11 cellular contexts compared by ENCODE assay signal in the genomic region with DNA sequence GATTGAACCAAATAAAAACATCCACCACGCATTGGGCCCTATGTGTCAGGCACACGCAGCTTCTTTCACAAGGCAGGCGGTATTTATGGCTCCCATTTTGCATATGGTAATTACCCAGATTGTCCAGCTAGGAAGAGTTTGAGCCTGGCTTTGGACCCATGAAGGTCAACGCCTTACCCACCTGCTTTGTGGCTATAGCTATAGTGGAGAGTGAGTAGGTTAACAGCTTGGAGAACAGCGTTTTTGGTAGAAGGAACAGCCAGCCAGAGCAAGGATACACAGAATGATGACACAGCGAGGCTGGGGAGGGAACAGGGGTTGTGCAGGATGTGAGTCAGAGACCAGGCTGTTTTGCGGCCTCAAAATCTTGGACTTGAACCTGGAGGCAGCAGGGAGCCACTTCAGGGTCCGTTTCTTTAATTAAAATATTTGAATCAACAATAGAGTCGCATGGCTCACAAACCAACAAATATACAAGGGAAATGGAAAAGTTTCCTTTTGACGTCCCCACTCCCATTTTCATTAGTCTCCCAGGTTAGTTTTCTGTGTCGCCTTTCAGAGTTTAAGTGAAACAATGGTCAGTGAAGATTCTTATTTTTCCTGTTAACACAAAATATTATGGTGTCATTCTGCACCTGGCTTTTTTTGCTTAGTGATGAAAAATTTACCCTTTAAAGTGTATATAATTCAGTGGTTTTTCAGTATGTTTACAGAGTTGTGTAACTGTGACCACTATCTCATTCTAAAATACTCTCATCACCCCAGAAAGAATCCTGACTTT.
DNase-seq lines count a peak whose midpoint lies in the region; ATAC-seq and TF ChIP-seq lines count a peak whose summit lies in the region.
"Had no signal": no experiment of that assay in that cellular context is flagged by ENCODE, and none has a peak within 500 bp of the region (broad histone marks: within the 10 kb centered on the region; RNA-seq: fewer than 3 reads in every experiment).

No MANE protein-coding gene starts in this region.

- TSS peak; percentile 81 for BruUV-seq in HCT116 (replicated peaks; lab: Mats Ljungman, UMichigan)

- intact Hi-C loops in HCT116 (cut with micrococcal nuclease) = no loop called here

- no peak for TF ChIP-seq CTCF in HCT116 (IDR thresholded peaks at IDR 0.05 in 2 of 3, conservative IDR thresholded peaks at IDR 0.05 in 1 of 3; ENCODE audit: borderline replicate concordance in 1 of 3, insufficient read depth in 1 of 3, low read depth in 2 of 3, low read length in 2 of 3)
- no peak for TF ChIP-seq CTCF in GM13977 (IDR thresholded peaks at IDR 0.05; ENCODE audit: extremely low read depth, insufficient read depth, missing control alignments)

- no peaks in the 10 kb centered on the region for H4K20me1 ChIP-seq in HCT116 (ENCODE audit: insufficient read depth)

- H3K9ac ChIP-seq in HCT116 (ENCODE audit: low read length) (peak overlapping the region; percentile 52), skeletal muscle satellite cell (ENCODE audit: low read depth, low read length) (peak overlapping the region; percentile 76)

- in situ Hi-C loops in GM13977 (cut with MboI; ENCODE audit: low pct_unique_long_range_greater_than_20kb, low sequenced_read_pairs, unreplicated experiment) = no loop called here

- no peaks in the 10 kb centered on the region for H3K79me2 ChIP-seq in HCT116 (ENCODE audit: insufficient read depth, low read length)

- DNase-seq in HCT116 (ENCODE audit: low read depth, low spot score) (peak; percentile 77), dedifferentiated amniotic fluid mesenchymal stem cell (ENCODE audit: extremely low spot score) (peak; percentile 51), left lobe of liver (ENCODE audit: low spot score) (no peak), T-helper 2 cell (no peak), NCI-H2107 treated with DMSO at 0.1 percent for 48 hours (lab: John Stamatoyannopoulos, UW; ENCODE audit: unreplicated experiment) (no peak), GM13977 (ENCODE audit: low spot score) (no peak)
- DNase-seq: activated effector memory CD4-positive, alpha-beta T cell treated with anti-CD3 and anti-CD28 coated beads, Interleukin-2, amount 50 U/mL, for 16 hours; NCI-H2227 treated with DMSO at 0.1 percent for 48 hours; T-helper 9 cell had no signal

- RAD21 ChIA-PET in HCT116 (lab: Charles Lee; ENCODE audit: low non-redundant PET in 1 of 2, low total read pairs in 2 of 2, uncharacterized antibody in 2 of 2, unreplicated experiment in 2 of 2) = no interaction called here

- peak; percentile 21; the same call in 1 of the 2 replicates for TF ChIP-seq RAD21 in HCT116 (IDR thresholded peaks at IDR 0.05; ENCODE audit: low read depth)

- H3K9me3 ChIP-seq in HCT116 (ENCODE audit: control insufficient read depth in 1 of 2, insufficient read depth in 1 of 2, low read depth in 1 of 2, low read length in 2 of 2) (no peaks in the 10 kb centered on the region), skeletal muscle satellite cell (replicated peaks; ENCODE audit: low read length) (no peaks in the 10 kb centered on the region)

- H3K4me1 ChIP-seq in HCT116 (ENCODE audit: control insufficient read depth in 1 of 2, insufficient read depth in 2 of 2, low read length in 2 of 2) (peaks cover 53 to 61% of the 10 kb centered on the region in 2 experiments), skeletal muscle satellite cell (ENCODE audit: control insufficient read depth, insufficient read depth, low read length) (peaks cover 30% of the 10 kb centered on the region)

- H2AFZ ChIP-seq in HCT116 (ENCODE audit: low read depth, low read length, poor library complexity, severe bottlenecking) = peak overlapping the region; percentile 48

- POLR2A ChIA-PET in HCT116 (lab: Charles Lee) = interaction anchor here (1.1 to 1.6 kb wide), 3 partner anchors 9 to 101 kb away, joined by 3 to 9 read pairs (median 3); no protein-coding TSS in a partner anchor

- peak overlapping the region; percentile 80 for H3K27ac ChIP-seq in HCT116 (ENCODE audit: low read depth, low read length)

- H3K9me2 ChIP-seq in HCT116 (ENCODE audit: insufficient read depth) = no peaks in the 10 kb centered on the region

- H3K27me3 ChIP-seq in HCT116 (ENCODE audit: insufficient read depth, low read length) = no peaks in the 10 kb centered on the region
- H3K27me3 ChIP-seq in skeletal muscle satellite cell (ENCODE audit: control insufficient read depth, insufficient read depth, low read length) = no peaks in the 10 kb centered on the region

- CTCF ChIA-PET in HCT116 (lab: Charles Lee) = no interaction called here

- H3K4me3 ChIP-seq in HCT116 (replicated peaks in 1 of 2; ENCODE audit: low read depth in 1 of 2, low read length in 2 of 2) = peak overlapping the region in 1 of 2 experiments; percentile 37; a peak in 2 of 4 replicates
- peak overlapping the region; percentile 39 for H3K4me3 ChIP-seq in skeletal muscle satellite cell (ENCODE audit: low read length)

- TF ChIP-seq POLR2A in HCT116 (IDR thresholded peaks at IDR 0.05; ENCODE audit: borderline replicate concordance, extremely low read depth, insufficient read depth, insufficient read length) = no peak

- ATAC-seq in HCT116 = peak; percentile 77
- no peak for ATAC-seq in left lobe of liver

- H3K36me3 ChIP-seq in HCT116 (ENCODE audit: control insufficient read depth in 1 of 2, insufficient read depth in 2 of 2, low read length in 2 of 2) (no peaks in the 10 kb centered on the region), skeletal muscle satellite cell (ENCODE audit: insufficient read depth, low read length) (no peaks in the 10 kb centered on the region)

- H3K4me2 ChIP-seq in HCT116 (ENCODE audit: low read length) = peak overlapping the region; percentile 79
- H3K4me2 ChIP-seq in skeletal muscle satellite cell (ENCODE audit: low read length) = peak overlapping the region; percentile 77

TF ChIP-seq in HCT116, 20 proteins besides CTCF, POLR2A, EP300 and RAD21 (continues in another document):
- TF ChIP-seq, protein P1, sequence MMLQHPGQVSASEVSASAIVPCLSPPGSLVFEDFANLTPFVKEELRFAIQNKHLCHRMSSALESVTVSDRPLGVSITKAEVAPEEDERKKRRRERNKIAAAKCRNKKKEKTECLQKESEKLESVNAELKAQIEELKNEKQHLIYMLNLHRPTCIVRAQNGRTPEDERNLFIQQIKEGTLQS (IDR thresholded peaks at IDR 0.05) = no peak
- TF ChIP-seq JUND (IDR thresholded peaks at IDR 0.05) = peak; percentile 84
- TF ChIP-seq, protein P2, sequence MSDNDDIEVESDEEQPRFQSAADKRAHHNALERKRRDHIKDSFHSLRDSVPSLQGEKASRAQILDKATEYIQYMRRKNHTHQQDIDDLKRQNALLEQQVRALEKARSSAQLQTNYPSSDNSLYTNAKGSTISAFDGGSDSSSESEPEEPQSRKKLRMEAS (IDR thresholded peaks at IDR 0.05) = peak; percentile 72
- peak; percentile 65 for TF ChIP-seq CEBPB (IDR thresholded peaks at IDR 0.05; ENCODE audit: low read depth)
- peak; percentile 69 for TF ChIP-seq SP1 (IDR thresholded peaks at IDR 0.05; ENCODE audit: low read depth)
- no peak; the same call in 1 of the 2 replicates for TF ChIP-seq SRF (IDR thresholded peaks at IDR 0.05; ENCODE audit: low read depth)
- peak; percentile 43; the same call in 1 of the 2 replicates for TF ChIP-seq POLR2AphosphoS5 (IDR thresholded peaks at IDR 0.05; ENCODE audit: low read depth, low read length)
- TF ChIP-seq FOSL1 (IDR thresholded peaks at IDR 0.05; ENCODE audit: low read depth) = peak; percentile 87
- no peak for TF ChIP-seq EZH2phosphoT487 (IDR thresholded peaks at IDR 0.05; ENCODE audit: borderline replicate concordance)
- no peak for TF ChIP-seq YY1 (IDR thresholded peaks at IDR 0.05; ENCODE audit: extremely low read depth, insufficient replicate concordance, low read depth, low read length)
- TF ChIP-seq ELF1 (IDR thresholded peaks at IDR 0.05; ENCODE audit: borderline replicate concordance, low read depth) = no peak
- no peak for TF ChIP-seq ZNF274 (IDR thresholded peaks at IDR 0.05; ENCODE audit: low read depth, low read length)
- no peak for TF ChIP-seq TCF7L2 (IDR thresholded peaks at IDR 0.05; ENCODE audit: borderline replicate concordance, extremely low read depth, insufficient read depth, insufficient read length)

TF ChIP-seq in PFSK-1, 5 proteins besides CTCF, POLR2A, EP300 and RAD21:
- TF ChIP-seq TAF1 (IDR thresholded peaks at IDR 0.05; ENCODE audit: borderline replicate concordance, insufficient read depth, low read length) (no peak), POLR2AphosphoS5 (IDR thresholded peaks at IDR 0.05; ENCODE audit: low read depth, low read length) (no peak), FOXP2 (optimal IDR thresholded peaks at IDR 0.05; ENCODE audit: borderline replicate concordance, extremely low read depth, extremely low read length, insufficient read depth) (peak; percentile 73), SIN3A (IDR thresholded peaks at IDR 0.05; ENCODE audit: borderline replicate concordance, insufficient read depth, low read length) (no peak)
- TF ChIP-seq, protein P3, sequence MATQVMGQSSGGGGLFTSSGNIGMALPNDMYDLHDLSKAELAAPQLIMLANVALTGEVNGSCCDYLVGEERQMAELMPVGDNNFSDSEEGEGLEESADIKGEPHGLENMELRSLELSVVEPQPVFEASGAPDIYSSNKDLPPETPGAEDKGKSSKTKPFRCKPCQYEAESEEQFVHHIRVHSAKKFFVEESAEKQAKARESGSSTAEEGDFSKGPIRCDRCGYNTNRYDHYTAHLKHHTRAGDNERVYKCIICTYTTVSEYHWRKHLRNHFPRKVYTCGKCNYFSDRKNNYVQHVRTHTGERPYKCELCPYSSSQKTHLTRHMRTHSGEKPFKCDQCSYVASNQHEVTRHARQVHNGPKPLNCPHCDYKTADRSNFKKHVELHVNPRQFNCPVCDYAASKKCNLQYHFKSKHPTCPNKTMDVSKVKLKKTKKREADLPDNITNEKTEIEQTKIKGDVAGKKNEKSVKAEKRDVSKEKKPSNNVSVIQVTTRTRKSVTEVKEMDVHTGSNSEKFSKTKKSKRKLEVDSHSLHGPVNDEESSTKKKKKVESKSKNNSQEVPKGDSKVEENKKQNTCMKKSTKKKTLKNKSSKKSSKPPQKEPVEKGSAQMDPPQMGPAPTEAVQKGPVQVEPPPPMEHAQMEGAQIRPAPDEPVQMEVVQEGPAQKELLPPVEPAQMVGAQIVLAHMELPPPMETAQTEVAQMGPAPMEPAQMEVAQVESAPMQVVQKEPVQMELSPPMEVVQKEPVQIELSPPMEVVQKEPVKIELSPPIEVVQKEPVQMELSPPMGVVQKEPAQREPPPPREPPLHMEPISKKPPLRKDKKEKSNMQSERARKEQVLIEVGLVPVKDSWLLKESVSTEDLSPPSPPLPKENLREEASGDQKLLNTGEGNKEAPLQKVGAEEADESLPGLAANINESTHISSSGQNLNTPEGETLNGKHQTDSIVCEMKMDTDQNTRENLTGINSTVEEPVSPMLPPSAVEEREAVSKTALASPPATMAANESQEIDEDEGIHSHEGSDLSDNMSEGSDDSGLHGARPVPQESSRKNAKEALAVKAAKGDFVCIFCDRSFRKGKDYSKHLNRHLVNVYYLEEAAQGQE (IDR thresholded peaks at IDR 0.05; ENCODE audit: insufficient read depth in 1 of 2, low read depth in 2 of 2, low read length in 2 of 2) = peak in 1 of 2 experiments; percentile 65; a peak in 2 of 4 replicates

Comparison
In these comparisons a context has a peak if more than half of its experiments do, and no peak if none do; other contexts are left out.
1. DNase-seq: peak in HCT116 (single experiment) and dedifferentiated amniotic fluid mesenchymal stem cell (single experiment); none in left lobe of liver (single experiment), T-helper 2 cell (0 of 5), NCI-H2107 treated with DMSO at 0.1 percent for 48 hours (single experiment) and GM13977 (single experiment).